Comparison of ENCODE assay signal across 14 cellular contexts in genomic region chr13:102793583-102794355, GRCh38. TPM values are rescaled to one million over a fixed set of nuclear protein-coding genes. Genes with fewer than 3 reads are reported as not detected.
DNase-seq lines count a peak whose midpoint lies in the region; ATAC-seq, FAIRE-seq and TF ChIP-seq lines count a peak whose summit lies in the region.
"Had no signal": no experiment of that assay in that cellular context is flagged by ENCODE, and none has a peak within 500 bp of the region (broad histone marks: within the 10 kb centered on the region; RNA-seq: fewer than 3 reads in every experiment).

No MANE protein-coding gene starts in this region.

- H3K9me3 Mint-ChIP-seq in endodermal cell: no peaks in the 10 kb centered on the region

- TF ChIP-seq POLR2A in H54 (IDR thresholded peaks at IDR 0.05; ENCODE audit: low read depth, low read length): no peak

- H3K4me1 Mint-ChIP-seq in endodermal cell: no peaks in the 10 kb centered on the region

- TF ChIP-seq CTCF in endodermal cell (conservative IDR thresholded peaks at IDR 0.05): no peak

- no peaks in the 10 kb centered on the region for H3K9me3 ChIP-seq in HUES6 (ENCODE audit: control insufficient read depth, insufficient read depth, low read depth, low read length)
- no peaks in the 10 kb centered on the region for H3K9me3 ChIP-seq in endodermal cell (ENCODE audit: control insufficient read depth, low read length)

- H3K27ac ChIP-seq in HUES6 (ENCODE audit: low read depth, low read length): no peak overlapping the region
- H3K27ac ChIP-seq in endodermal cell (ENCODE audit: low read depth, low read length): no peak overlapping the region
- H3K27ac ChIP-seq: BLaER1 treated with 17β-estradiol and CSF1 and Interleukin-3, amounts not matched to agents 10 nM and 100 nM had no signal

- H3K4me3 ChIP-seq in HUES6 (ENCODE audit: low read depth, low read length) (peak overlapping the region; percentile 21; the same call in 1 of the 2 replicates), endodermal cell (ENCODE audit: low read length) (no peak overlapping the region)
- H3K4me3 ChIP-seq: BLaER1 treated with 17β-estradiol and CSF1 and Interleukin-3, amounts not matched to agents 10 nM and 100 nM; K562 had no signal

- FAIRE-seq in H54 (lab: Jason Lieb, UNC): peak; percentile 36
- FAIRE-seq: K562 had no signal

- no peak for ATAC-seq in HG03378 (IDR thresholded peaks at IDR 0.05; ENCODE audit: unreplicated experiment)
- ATAC-seq: HCT116, K562 had no signal

- H3K27ac Mint-ChIP-seq in endodermal cell: peak overlapping the region; percentile 52
- H3K27ac Mint-ChIP-seq: CD4-positive, CD25-positive, alpha-beta regulatory T cell had no signal

- H3K9ac ChIP-seq in HUES6 (ENCODE audit: low read length): peak overlapping the region; percentile 25
- H3K9ac ChIP-seq in endodermal cell (ENCODE audit: extremely low read depth, low read length, poor library complexity, severe bottlenecking): no peak overlapping the region
- H3K9ac ChIP-seq: BLaER1 treated with 17β-estradiol and CSF1 and Interleukin-3, amounts not matched to agents 10 nM and 100 nM had no signal

- H3K27me3 Mint-ChIP-seq in endodermal cell (ENCODE audit: insufficient read depth): peaks cover 1% of the 10 kb centered on the region

- H3K36me3 ChIP-seq in HUES6 (ENCODE audit: control insufficient read depth, insufficient read depth, low read length) (peaks cover 26% of the 10 kb centered on the region), endodermal cell (ENCODE audit: control insufficient read depth, insufficient read depth, low read length) (peaks cover 49% of the 10 kb centered on the region)
- H3K36me3 ChIP-seq: BLaER1 treated with 17β-estradiol and CSF1 and Interleukin-3, amounts not matched to agents 10 nM and 100 nM had no signal

- peaks cover 20% of the 10 kb centered on the region for H3K4me1 ChIP-seq in HUES6 (ENCODE audit: control insufficient read depth, insufficient read depth, low read length)
- H3K4me1 ChIP-seq in endodermal cell (ENCODE audit: control insufficient read depth, insufficient read depth, low read length): no peaks in the 10 kb centered on the region
- H3K4me1 ChIP-seq: BLaER1 treated with 17β-estradiol and CSF1 and Interleukin-3, amounts not matched to agents 10 nM and 100 nM had no signal

- 78 to 81% methylated on average over 7 to 9 of the region's 9 CpGs for WGBS in endodermal cell (ENCODE audit: insufficient coverage in 1 of 2, insufficient read length in 1 of 2), 2 experiments

- DNase-seq in H54 (ENCODE audit: insufficient read length, low spot score): no peak
- DNase-seq in endodermal cell: no peak
- peak; percentile 12 for DNase-seq in iPS-NIHi7 (ENCODE audit: extremely low spot score)
- no peak for DNase-seq in activated gamma-delta T cell treated with Interleukin-2 at 50 U/mL for 16 hours
- DNase-seq in NCI-H748 treated with DMSO at 0.1 percent for 48 hours (lab: John Stamatoyannopoulos, UW): no peak
- DNase-seq: ACHN; CD4-positive, CD25-positive, alpha-beta regulatory T cell; DMS53; GF-D8 had no signal

- H3K27me3 ChIP-seq in HUES6 (ENCODE audit: control insufficient read depth, insufficient read depth, low read length) (no peaks in the 10 kb centered on the region), endodermal cell (ENCODE audit: control insufficient read depth, insufficient read depth, low read length, poor library complexity, severe bottlenecking) (no peaks in the 10 kb centered on the region)

- peaks cover 22% of the 10 kb centered on the region for H3K36me3 Mint-ChIP-seq in endodermal cell (ENCODE audit: low read depth)
- H3K36me3 Mint-ChIP-seq: CD4-positive, CD25-positive, alpha-beta regulatory T cell had no signal

- H3K4me3 Mint-ChIP-seq in endodermal cell: no peak overlapping the region

RNA-seq across cellular contexts. Expression of gene POGLUT2, which starts 5.0 kb away (rescaled TPM):
- 10 to 100 TPM; 16.0 to 18.1 TPM for total RNA-seq in endodermal cell
- polyA plus RNA-seq in endodermal cell (2013, experiment 1 of 2): 28.0 TPM
- 26.5 TPM for polyA plus RNA-seq in endodermal cell (2013, experiment 2 of 2)

RNA-seq across cellular contexts. Expression of gene BIVM, which starts 5.2 kb away (rescaled TPM):
- 10 to 100 TPM; 14.7 to 15.0 TPM for total RNA-seq in endodermal cell
- polyA plus RNA-seq in endodermal cell (2013, experiment 1 of 2): 14.8 TPM
- polyA plus RNA-seq in endodermal cell (2013, experiment 2 of 2): 13.7 TPM

RNA-seq across cellular contexts. Expression of gene TEX30, which starts 20.2 kb away (rescaled TPM):
- total RNA-seq in endodermal cell: 10 to 100 TPM; 10.0 to 11.5 TPM
- 18.5 TPM for polyA plus RNA-seq in endodermal cell (2013, experiment 1 of 2)
- polyA plus RNA-seq in endodermal cell (2013, experiment 2 of 2): 19.6 TPM

RNA-seq across cellular contexts. Expression of gene ERCC5, which starts 52.1 kb away (rescaled TPM):
- total RNA-seq in endodermal cell: 10 to 100 TPM; 22.4 to 26.7 TPM
- 36.3 TPM for polyA plus RNA-seq in endodermal cell (2013, experiment 1 of 2)
- polyA plus RNA-seq in endodermal cell (2013, experiment 2 of 2): 42.0 TPM
